8 cellular contexts compared by ENCODE assay signal in the genomic region with DNA sequence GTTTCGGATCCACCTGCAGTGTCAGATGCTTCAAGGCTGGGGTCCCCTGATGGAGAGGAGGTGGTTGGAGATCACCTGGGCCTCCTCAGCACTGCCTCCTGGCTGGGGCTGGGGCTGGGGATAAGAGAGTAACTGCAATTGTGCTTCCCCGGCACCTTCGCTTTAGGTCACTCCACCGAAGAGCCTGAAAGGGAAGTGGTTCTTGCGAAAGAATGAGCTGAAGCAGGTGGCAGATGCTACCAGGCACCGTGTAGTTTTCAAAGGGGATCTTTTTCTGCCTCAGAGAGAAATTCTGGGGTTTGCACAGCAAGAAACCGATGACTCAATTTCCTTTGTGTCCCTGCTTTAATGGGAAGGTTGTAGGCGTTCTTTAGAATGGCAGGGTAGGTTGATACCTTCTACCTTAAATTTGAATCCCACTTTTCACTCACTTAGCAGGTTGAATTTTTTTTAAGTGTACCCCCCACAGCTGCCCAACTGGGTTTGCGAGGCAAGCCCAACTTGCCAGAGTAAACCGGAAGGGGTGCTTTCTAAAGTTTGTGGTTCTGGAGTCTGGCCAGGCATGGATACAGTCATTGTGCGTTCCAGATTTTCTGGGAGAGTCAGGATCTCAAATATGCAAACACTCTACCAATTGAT. TPM values are rescaled to one million over a fixed set of nuclear protein-coding genes. Genes with fewer than 3 reads are reported as not detected.
A peak's percentile ranks its signal among the peaks of the same experiment; 100 is the strongest.
DNase-seq lines count a peak whose midpoint lies in the region; ATAC-seq and TF ChIP-seq lines count a peak whose summit lies in the region.

No MANE protein-coding gene starts in this region.

- no peak overlapping the region for H3K27ac ChIP-seq in A673 (ENCODE audit: low read depth, low read length, poor library complexity, severe bottlenecking)

- DNase-seq in A673 (ENCODE audit: low spot score) (peak; percentile 87), SIG-M5 (lab: John Stamatoyannopoulos, UW) (peak; percentile 56), astrocyte of the spinal cord (ENCODE audit: low read depth, low spot score) (peak; percentile 81), non-pigmented ciliary epithelial cell (ENCODE audit: low read depth) (peak; percentile 45), NCI-H1105 (lab: John Stamatoyannopoulos, UW) (no peak), iPS-NIHi11 (ENCODE audit: low spot score) (no peak)

- H3K4me3 ChIP-seq in A673 (ENCODE audit: low read depth, low read length, poor library complexity, severe bottlenecking) = no peak overlapping the region
- H3K4me3 ChIP-seq in astrocyte of the spinal cord (ENCODE audit: low read depth, low read length) = peak overlapping the region; percentile 98

- TF ChIP-seq CTCF in A673 (conservative IDR thresholded peaks at IDR 0.05; ENCODE audit: low read depth, low read length) (no peak), astrocyte of the spinal cord (IDR thresholded peaks at IDR 0.05; ENCODE audit: low read depth, low read length) (no peak)

- intact Hi-C loops in A673 (cut with micrococcal nuclease; ENCODE audit: unreplicated experiment) = no loop called here

- BruUV-seq in A673 (replicated peaks; lab: Mats Ljungman, UMichigan) = no TSS peak

- in situ Hi-C loops in astrocyte of the spinal cord (cut with HindIII; ENCODE audit: low sequenced_read_pairs) = no loop called here

- no peaks in the 10 kb centered on the region for H3K9me3 ChIP-seq in A673 (ENCODE audit: low read depth, low read length, poor library complexity, severe bottlenecking)

- ATAC-seq in GM19025 (IDR thresholded peaks at IDR 0.05; ENCODE audit: low read depth, unreplicated experiment) = peak; percentile 54
- peak; percentile 53 for ATAC-seq in HG03108 (IDR thresholded peaks at IDR 0.05; ENCODE audit: unreplicated experiment)

- CTCF ChIA-PET in A673 (lab: Charles Lee) = interaction anchor here (0.5 kb wide), 1 partner anchor 1144 kb away, joined by 6 read pairs; no protein-coding TSS in a partner anchor

- POLR2A ChIA-PET in A673 (lab: Charles Lee; ENCODE audit: low non-redundant PET) = no interaction called here

- peaks cover 20% of the 10 kb centered on the region for H3K4me1 ChIP-seq in A673 (ENCODE audit: insufficient read depth, low read length, poor library complexity, severe bottlenecking)

- H3K36me3 ChIP-seq in A673 (ENCODE audit: insufficient read depth, low read length, poor library complexity, severe bottlenecking) = no peaks in the 10 kb centered on the region

- H3K27me3 ChIP-seq in A673 (replicated peaks; ENCODE audit: insufficient read depth, low read depth, low read length, poor library complexity) = peaks cover 14% of the 10 kb centered on the region

RNA-seq across cellular contexts. Expression of gene CD44, which starts 5.3 kb away (rescaled TPM):
- 13.1 and 15.9 TPM in 2 replicates for total RNA-seq in A673 (2021)

Comparison
In these comparisons a context has a peak if more than half of its experiments do, and no peak if none do; other contexts are left out.
1. DNase-seq: peak in A673 (single experiment), SIG-M5 (single experiment), astrocyte of the spinal cord (single experiment) and non-pigmented ciliary epithelial cell (single experiment); none in NCI-H1105 (single experiment) and iPS-NIHi11 (single experiment).